Comparison of ENCODE assay signal across 19 cellular contexts in the genomic region with DNA sequence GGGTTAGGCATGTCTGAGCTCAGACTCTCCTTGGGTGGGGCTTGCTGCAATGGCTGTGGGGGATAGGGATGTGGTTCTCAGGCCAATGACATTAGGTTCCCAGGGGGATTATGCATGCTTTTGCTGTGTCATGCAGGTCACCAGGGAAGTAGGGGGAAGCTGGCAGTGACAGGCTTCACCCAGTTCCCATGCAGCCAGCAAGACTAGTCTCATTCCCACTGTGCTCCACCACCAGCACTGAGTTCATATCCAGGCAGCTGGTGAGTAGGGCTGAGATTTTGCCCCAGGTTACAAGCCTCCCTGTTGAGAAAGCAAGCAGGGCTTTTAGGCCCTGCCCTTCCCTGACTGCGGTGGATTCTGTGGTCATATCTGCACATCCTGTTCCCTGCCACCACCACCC. TPM values are rescaled to one million over a fixed set of nuclear protein-coding genes. Genes with fewer than 3 reads are reported as not detected.
DNase-seq lines count a peak whose midpoint lies in the region; ATAC-seq, FAIRE-seq and TF ChIP-seq lines count a peak whose summit lies in the region.
"Had no signal": no experiment of that assay in that cellular context is flagged by ENCODE, and none has a peak within 500 bp of the region (broad histone marks: within the 10 kb centered on the region; RNA-seq: fewer than 3 reads in every experiment).

No MANE protein-coding gene starts in this region.

- DNase-seq in left ventricle myocardium inferior (no peak), Right ventricle myocardium inferior (ENCODE audit: missing footprints) (no peak), NB4 (ENCODE audit: low read depth) (peak; percentile 53), H1 (ENCODE audit: low read depth in 1 of 2, low spot score in 2 of 2) (no peak), T1000 (lab: John Stamatoyannopoulos, UW) (no peak), cerebellar cortex (ENCODE audit: low spot score) (no peak), NCI-H2171 treated with DMSO at 0.1 percent for 48 hours (lab: John Stamatoyannopoulos, UW) (no peak)
- peak in 1 of 2 donors; percentile 26 for DNase-seq in stimulated activated effector memory CD8-positive, alpha-beta T cell treated with anti-CD3 and anti-CD28 coated beads, Interleukin-12 subunit alpha, Interleukin-12 subunit beta, amount 100 ng/mL, for 72 hours (ENCODE audit: low spot score in 2 of 2)
- DNase-seq: activated CD8-positive, alpha-beta memory T cell treated with anti-CD3 and anti-CD28 coated beads, Interleukin-2, amount 10 ng/mL, durations not matched to agents 7 days and 5 days; activated effector memory CD4-positive, alpha-beta T cell treated with anti-CD3 and anti-CD28 coated beads, Interleukin-2, amount 50 U/mL, for 16 hours; amniotic stem cell; cerebellar nuclear complex; foreskin fibroblast; GM23248; NCI-H2081; NCI-H69; stimulated activated CD4-positive, alpha-beta T cell treated with anti-CD3 and anti-CD28 coated beads, Interleukin-4, amount 100 ng/mL, for 1 hour had no signal

- H3K36me3 Mint-ChIP-seq in stimulated activated effector memory CD8-positive, alpha-beta T cell treated with anti-CD3 and anti-CD28 coated beads, Interleukin-12 subunit alpha, Interleukin-12 subunit beta, amount 100 ng/mL, for 72 hours = no peaks in the 10 kb centered on the region

- H2BK5ac ChIP-seq in H1 (ENCODE audit: low read depth, low read length) = no peak overlapping the region

- H3K4me3 Mint-ChIP-seq in stimulated activated effector memory CD8-positive, alpha-beta T cell treated with anti-CD3 and anti-CD28 coated beads, Interleukin-12 subunit alpha, Interleukin-12 subunit beta, amount 100 ng/mL, for 72 hours = no peak overlapping the region
- H3K4me3 Mint-ChIP-seq: activated CD8-positive, alpha-beta memory T cell treated with anti-CD3 and anti-CD28 coated beads, Interleukin-2, amount 10 ng/mL, durations not matched to agents 7 days and 5 days had no signal

- H3K14ac ChIP-seq in H1 (ENCODE audit: insufficient read length) = no peak overlapping the region

- H4K91ac ChIP-seq in H1 (replicated peaks; ENCODE audit: insufficient read length, low read length) = no peak overlapping the region

- peaks cover 17% of the 10 kb centered on the region for H3K4me1 Mint-ChIP-seq in stimulated activated effector memory CD8-positive, alpha-beta T cell treated with anti-CD3 and anti-CD28 coated beads, Interleukin-12 subunit alpha, Interleukin-12 subunit beta, amount 100 ng/mL, for 72 hours

- peaks cover 16% of the 10 kb centered on the region for H3K9me3 Mint-ChIP-seq in stimulated activated effector memory CD8-positive, alpha-beta T cell treated with anti-CD3 and anti-CD28 coated beads, Interleukin-12 subunit alpha, Interleukin-12 subunit beta, amount 100 ng/mL, for 72 hours

- no peak overlapping the region for H2BK15ac ChIP-seq in H1 (ENCODE audit: low read length)

- H3K4me1 ChIP-seq in left ventricle myocardium inferior (peaks cover 8% of the 10 kb centered on the region), H1 (replicated peaks in 1 of 4; ENCODE audit: control insufficient read depth in 3 of 4, insufficient read depth in 4 of 4, low read length in 3 of 4) (peaks cover 0 to 4% (median 0%) of the 10 kb centered on the region in 4 experiments; a peak in 2 of 7 replicates)

- intact Hi-C loops in left ventricle myocardium inferior (cut with micrococcal nuclease) = no loop called here
- intact Hi-C loops in Right ventricle myocardium inferior (cut with DNase I) = no loop called here

- no peak overlapping the region for H3K18ac ChIP-seq in H1 (ENCODE audit: extremely low read depth, low read length)

- POLR2A ChIA-PET in H1 (lab: Charles Lee; ENCODE audit: partially characterized antibody) = no interaction called here

- TF ChIP-seq CTCF in left ventricle myocardium inferior (IDR thresholded peaks at IDR 0.05; ENCODE audit: borderline replicate concordance) (no peak), NB4 (IDR thresholded peaks at IDR 0.05; ENCODE audit: low read depth, low read length) (no peak), H1 (IDR thresholded peaks at IDR 0.05; ENCODE audit: control extremely low read depth in 1 of 3, insufficient read depth in 1 of 3, low read depth in 1 of 3, low read length in 3 of 3) (no peak)

- H3K9ac ChIP-seq in H1 (replicated peaks in 1 of 4; ENCODE audit: extremely low read depth in 1 of 4, low read depth in 3 of 4, low read length in 3 of 4) = no peak overlapping the region
- H3K9ac ChIP-seq: GM23248 had no signal

- H2AK5ac ChIP-seq in H1 (ENCODE audit: low read depth, low read length) = no peak overlapping the region

- no peak overlapping the region for H2BK12ac ChIP-seq in H1 (ENCODE audit: low read depth, low read length)

- no peak overlapping the region for H3K23ac ChIP-seq in H1 (ENCODE audit: insufficient read length)

- no peak overlapping the region for H2BK120ac ChIP-seq in H1 (replicated peaks; ENCODE audit: low read depth, low read length)

- H3K23me2 ChIP-seq in H1 (ENCODE audit: low read depth, low read length) = no peaks in the 10 kb centered on the region

- no peak overlapping the region for H2AFZ ChIP-seq in H1 (ENCODE audit: low read length)
- H2AFZ ChIP-seq: GM23248 had no signal

- H3K56ac ChIP-seq in H1 (replicated peaks; ENCODE audit: insufficient read length, low read depth, low read length) = no peak overlapping the region

- no peak overlapping the region for H3K4me2 ChIP-seq in H1 (ENCODE audit: insufficient read depth in 1 of 2, low read depth in 2 of 2, low read length in 2 of 2)

- H4K8ac ChIP-seq in H1 (ENCODE audit: extremely low read depth, insufficient read depth, low read length) = no peak overlapping the region; the same call in 1 of the 2 replicates

- FAIRE-seq in H1 (lab: Jason Lieb, UNC) = no peak
- FAIRE-seq: G401.6 had no signal

- H4K5ac ChIP-seq in H1 (ENCODE audit: insufficient read length, low read depth, low read length) = no peak overlapping the region

- no peaks in the 10 kb centered on the region for H3K79me2 ChIP-seq in H1 (ENCODE audit: control insufficient read depth in 1 of 2, insufficient read depth in 2 of 2, low read length in 2 of 2)

- H3K9me3 ChIP-seq in left ventricle myocardium inferior (replicated peaks) (peaks cover 28% of the 10 kb centered on the region), H1 (ENCODE audit: insufficient read depth in 2 of 2, low read depth in 1 of 2, low read length in 1 of 2) (no peaks in the 10 kb centered on the region)

- H3K4ac ChIP-seq in H1 (replicated peaks; ENCODE audit: insufficient read length, low read depth, low read length) = no peak overlapping the region

- TF ChIP-seq EP300 in H1 (IDR thresholded peaks at IDR 0.05; ENCODE audit: borderline replicate concordance in 1 of 2, low read depth in 2 of 2, low read length in 2 of 2) = no peak

- 92% methylated on average over 1 of the region's 1 CpG; no CpG with 5 or more reads in 1 of the 2 experiments for WGBS in H1 (ENCODE audit: extremely low coverage in 1 of 2, insufficient coverage in 1 of 2, insufficient read length in 1 of 2, insufficient replicate concordance in 2 of 2, low coverage in 1 of 2, low lambda C conversion rate in 2 of 2, missing lambda C conversion rate in 1 of 2), 2 experiments

- H4K20me1 ChIP-seq in H1 (replicated peaks in 1 of 2; ENCODE audit: control insufficient read depth in 1 of 2, insufficient read depth in 2 of 2, low read length in 2 of 2) = no peaks in the 10 kb centered on the region

- ATAC-seq in Right ventricle myocardium inferior = no peak
- ATAC-seq in stimulated activated effector memory CD8-positive, alpha-beta T cell treated with anti-CD3 and anti-CD28 coated beads, Interleukin-12 subunit alpha, Interleukin-12 subunit beta, amount 100 ng/mL, for 72 hours = peak; percentile 39
- ATAC-seq: activated CD8-positive, alpha-beta memory T cell treated with anti-CD3 and anti-CD28 coated beads, Interleukin-2, amount 10 ng/mL, durations not matched to agents 7 days and 5 days; left lobe of liver had no signal

- peaks cover 1% of the 10 kb centered on the region for H3K27me3 ChIP-seq in left ventricle myocardium inferior (ENCODE audit: low read depth)
- no peaks in the 10 kb centered on the region; a peak in 1 of 7 replicates for H3K27me3 ChIP-seq in H1 (replicated peaks in 1 of 4; ENCODE audit: control insufficient read depth in 3 of 4, extremely low read depth in 1 of 4, insufficient read depth in 3 of 4, low read length in 3 of 4)

- TF ChIP-seq POLR2A in NB4 (IDR thresholded peaks at IDR 0.05; ENCODE audit: extremely low read depth, insufficient read length) (no peak), H1 (IDR thresholded peaks at IDR 0.05; ENCODE audit: control extremely low read depth in 1 of 2, low read depth in 2 of 2, low read length in 2 of 2) (no peak)

- H2BK20ac ChIP-seq in H1 (ENCODE audit: low read length) = no peak overlapping the region

- peaks cover 16% of the 10 kb centered on the region for H3K36me3 ChIP-seq in left ventricle myocardium inferior
- H3K36me3 ChIP-seq in H1 (ENCODE audit: control insufficient read depth in 2 of 4, insufficient read depth in 4 of 4, low read length in 3 of 4) = no peaks in the 10 kb centered on the region

- no peaks in the 10 kb centered on the region for H3K79me1 ChIP-seq in H1 (ENCODE audit: low read depth, low read length)

- CTCF ChIA-PET in H1 (lab: Charles Lee; ENCODE audit: partially characterized antibody) = interaction anchor here (0.6 to 1.9 kb wide), 6 partner anchors 9 to 455 kb away, joined by 3 to 6 read pairs (median 4); no protein-coding TSS in a partner anchor

- H3K4me3 ChIP-seq in left ventricle myocardium inferior (peak overlapping the region; percentile 69), NB4 (ENCODE audit: low read depth, low read length) (no peak overlapping the region), H1 (ENCODE audit: extremely low read depth in 1 of 4, insufficient read depth in 2 of 4, low read depth in 3 of 4, low read length in 4 of 4) (no peak overlapping the region)
- H3K4me3 ChIP-seq: GM23248 had no signal

- H3K27ac Mint-ChIP-seq in stimulated activated effector memory CD8-positive, alpha-beta T cell treated with anti-CD3 and anti-CD28 coated beads, Interleukin-12 subunit alpha, Interleukin-12 subunit beta, amount 100 ng/mL, for 72 hours = no peak overlapping the region
- H3K27ac Mint-ChIP-seq: activated CD8-positive, alpha-beta memory T cell treated with anti-CD3 and anti-CD28 coated beads, Interleukin-2, amount 10 ng/mL, durations not matched to agents 7 days and 5 days had no signal

- TF ChIP-seq RAD21 in H1 (IDR thresholded peaks at IDR 0.05 in 1 of 2, conservative IDR thresholded peaks at IDR 0.05 in 1 of 2; ENCODE audit: low read depth in 2 of 2, low read length in 2 of 2) = no peak

- H3K27ac ChIP-seq in left ventricle myocardium inferior (replicated peaks) = peak overlapping the region; percentile 93
- H3K27ac ChIP-seq in H1 (ENCODE audit: low read depth, low read length) = no peak overlapping the region
- H3K27ac ChIP-seq: GM23248 had no signal

RNA-seq across cellular contexts. Expression of a gene that starts 32.1 kb away (rescaled TPM):
- total RNA-seq in left ventricle myocardium inferior (51.4 TPM), Right ventricle myocardium inferior (65.6 TPM)
- total RNA-seq in H1 (2021; fragmentation: NEBNext Ultra II Directional; extraction: Animal tissue kit (Norgen Biotek cat#: 25700)) = not detected in 2 replicates
- polyA plus RNA-seq in H1 (2011; rRNA removed) = 0.05 TPM in 1 of 2 replicates, not detected in the other
- polyA plus RNA-seq in H1 (2011; cell fraction: cytosol; rRNA removed) = not detected
- 0.19 TPM for polyA plus RNA-seq in H1 (2011; cell fraction: nucleus; rRNA removed)
- polyA plus RNA-seq in H1 (2012, experiment 1 of 2) = 0.16 TPM in 1 of 4 replicates, not detected in the others
- not detected for polyA plus RNA-seq in H1 (2012, experiment 2 of 2)
- not detected for polyA plus RNA-seq in H1 (2013, experiment 1 of 2)
- polyA plus RNA-seq in H1 (2013, experiment 2 of 2) = not detected
- not detected in 2 replicates for polyA minus RNA-seq in H1 (2011; rRNA and poly(A)+ RNA removed)
- polyA minus RNA-seq in H1 (2011; cell fraction: cytosol; rRNA and poly(A)+ RNA removed) = not detected
- not detected for polyA minus RNA-seq in H1 (2011; cell fraction: nucleus; rRNA and poly(A)+ RNA removed)
- total RNA-seq: activated CD8-positive, alpha-beta memory T cell treated with anti-CD3 and anti-CD28 coated beads, Interleukin-2, amount 10 ng/mL, durations not matched to agents 7 days and 5 days; GM23248 had no signal

RNA-seq across cellular contexts. Expression of a gene that starts 58.5 kb away (rescaled TPM):
- total RNA-seq in left ventricle myocardium inferior = 69.0 TPM
- total RNA-seq in Right ventricle myocardium inferior = 332 TPM
- 0.69 and 1.0 TPM in 2 replicates for total RNA-seq in H1 (2021; fragmentation: NEBNext Ultra II Directional; extraction: Animal tissue kit (Norgen Biotek cat#: 25700))
- polyA plus RNA-seq in H1 (2011; rRNA removed) = 2.1 and 3.7 TPM in 2 replicates
- polyA plus RNA-seq in H1 (2011; cell fraction: cytosol; rRNA removed) = 3.3 TPM
- polyA plus RNA-seq in H1 (2011; cell fraction: nucleus; rRNA removed) = 1.5 TPM
- 1.1 to 2.0 TPM (median 1.6 TPM) in 4 replicates for polyA plus RNA-seq in H1 (2012, experiment 1 of 2)
- 3.6 TPM for polyA plus RNA-seq in H1 (2012, experiment 2 of 2)
- 0.75 TPM for polyA plus RNA-seq in H1 (2013, experiment 1 of 2)
- polyA plus RNA-seq in H1 (2013, experiment 2 of 2) = 1.2 TPM
- 1.5 and 1.9 TPM in 2 replicates for polyA minus RNA-seq in H1 (2011; rRNA and poly(A)+ RNA removed)
- 1.5 TPM for polyA minus RNA-seq in H1 (2011; cell fraction: cytosol; rRNA and poly(A)+ RNA removed)
- polyA minus RNA-seq in H1 (2011; cell fraction: nucleus; rRNA and poly(A)+ RNA removed) = not detected
- total RNA-seq: activated CD8-positive, alpha-beta memory T cell treated with anti-CD3 and anti-CD28 coated beads, Interleukin-2, amount 10 ng/mL, durations not matched to agents 7 days and 5 days; GM23248 had no signal

Comparison
In these comparisons a context has a peak if more than half of its experiments do, and no peak if none do; other contexts are left out.
1. RNA of a gene that starts 32.1 kb away (total RNA-seq): 65.6 TPM in Right ventricle myocardium inferior (single experiment) and 51.4 TPM in left ventricle myocardium inferior (single experiment); not detected in H1; every median in the first group is over 10 times any median in the second.
2. RNA of a gene that starts 58.5 kb away (total RNA-seq): 332 TPM in Right ventricle myocardium inferior (single experiment) and 69.0 TPM in left ventricle myocardium inferior (single experiment); 0.69 to 1.0 TPM in H1; every median in the first group is over 10 times any median in the second.